14 cellular contexts compared by ENCODE assay signal in the genomic region with DNA sequence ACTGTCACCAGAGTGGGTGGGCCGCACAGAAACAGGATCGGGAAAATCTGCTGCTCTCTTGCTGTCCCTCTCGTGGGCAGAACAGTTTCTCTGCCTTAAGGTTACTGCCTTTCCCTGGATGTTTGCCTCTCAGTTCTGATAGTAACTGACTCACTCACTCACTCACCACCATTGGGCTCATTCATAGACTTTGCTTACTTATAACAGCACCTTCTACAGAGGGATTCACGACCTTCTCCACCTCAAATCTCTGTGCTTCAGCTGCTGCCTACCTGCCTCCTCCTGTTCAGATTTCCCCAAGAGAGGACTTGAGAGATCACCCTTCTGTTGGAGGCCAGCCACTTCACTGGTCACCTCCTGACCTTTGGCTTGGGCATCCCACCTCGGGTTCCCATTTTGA.
A peak's percentile ranks its signal among the peaks of the same experiment; 100 is the strongest.
DNase-seq lines count a peak whose midpoint lies in the region; ATAC-seq, FAIRE-seq and TF ChIP-seq lines count a peak whose summit lies in the region.
"Had no signal": no experiment of that assay in that cellular context is flagged by ENCODE, and none has a peak within 500 bp of the region (broad histone marks: within the 10 kb centered on the region; RNA-seq: fewer than 3 reads in every experiment).

No MANE protein-coding gene starts in this region.

- peak; percentile 10 for DNase-seq in activated CD4-positive, alpha-beta T cell treated with anti-CD3 and anti-CD28 coated beads for 36 hours
- DNase-seq in activated CD4-positive, alpha-beta T cell treated with anti-CD3 and anti-CD28 coated beads for 1 hour, result no peak
- peak; percentile 16 for DNase-seq in GM23248
- DNase-seq in astrocyte (ENCODE audit: low read depth), result no peak
- DNase-seq in neuronal stem cell (ENCODE audit: low spot score), result no peak
- no peak for DNase-seq in HuH-7 (ENCODE audit: low spot score)
- DNase-seq in NCI-H2029 treated with DMSO at 0.1 percent for 48 hours (lab: John Stamatoyannopoulos, UW), result no peak
- DNase-seq: 8988T, DMS79, KG1, NCI-H2227 treated with DMSO at 0.1 percent for 48 hours, RPMI8226 had no signal

- H3F3A ChIP-seq in GM23248 (ENCODE audit: insufficient read depth), result no peaks in the 10 kb centered on the region

- H3K4me3 ChIP-seq in GM23248, result no peak overlapping the region
- H3K4me3 ChIP-seq in astrocyte (ENCODE audit: insufficient read depth, low read depth, low read length), result no peak overlapping the region
- H3K4me3 ChIP-seq in neuronal stem cell (ENCODE audit: low read length in 2 of 2), result no peak overlapping the region

- in situ Hi-C loops in GM23248 (cut with MboI), result no loop called here

- no peak overlapping the region for H3K4me3 Mint-ChIP-seq in activated CD4-positive, alpha-beta T cell treated with anti-CD3 and anti-CD28 coated beads for 36 hours
- no peak overlapping the region for H3K4me3 Mint-ChIP-seq in astrocyte (ENCODE audit: unreplicated experiment)
- no peak overlapping the region for H3K4me3 Mint-ChIP-seq in stimulated activated memory B cell treated with anti-CD40 and anti-IgM and Interleukin-4, amounts not matched to agents 10 μg/mL and 1 μg/mL and 100 μg/mL, for 72 hours

- H3K27ac ChIP-seq in GM23248, result no peak overlapping the region
- H3K27ac ChIP-seq in astrocyte (ENCODE audit: low read depth, low read length), result no peak overlapping the region
- peak overlapping the region; percentile 67 for H3K27ac ChIP-seq in neuronal stem cell (replicated peaks; ENCODE audit: low read length)

- TF ChIP-seq CTCF in astrocyte (IDR thresholded peaks at IDR 0.05; ENCODE audit: insufficient read depth, low read depth, low read length), result no peak

- no peak overlapping the region for H2AK5ac ChIP-seq in neuronal stem cell (ENCODE audit: low read depth, low read length)

- H4K20me1 ChIP-seq in GM23248 (ENCODE audit: insufficient read depth) (no peaks in the 10 kb centered on the region), astrocyte (ENCODE audit: insufficient read depth, low read length) (no peaks in the 10 kb centered on the region)

- no peak overlapping the region for H4K8ac ChIP-seq in neuronal stem cell (ENCODE audit: low read depth, low read length)

- intact Hi-C loops in activated CD4-positive, alpha-beta T cell treated with anti-CD3 and anti-CD28 coated beads for 36 hours (cut with DNase I, micrococcal nuclease), result no loop called here

- no peak overlapping the region for H2BK15ac ChIP-seq in neuronal stem cell (ENCODE audit: low read length)

- H3K9me3 ChIP-seq in GM23248 (ENCODE audit: low read depth), result no peaks in the 10 kb centered on the region
- no peaks in the 10 kb centered on the region for H3K9me3 ChIP-seq in astrocyte (ENCODE audit: insufficient read depth, low read depth, low read length)
- no peaks in the 10 kb centered on the region for H3K9me3 ChIP-seq in neuronal stem cell (replicated peaks in 1 of 2; ENCODE audit: control insufficient read depth in 2 of 2, insufficient read depth in 1 of 2, low read depth in 1 of 2, low read length in 2 of 2)

- H3K4me1 ChIP-seq in GM23248 (ENCODE audit: insufficient read depth), result no peaks in the 10 kb centered on the region
- H3K4me1 ChIP-seq in astrocyte (ENCODE audit: insufficient read depth, low read length), result no peaks in the 10 kb centered on the region
- H3K4me1 ChIP-seq in neuronal stem cell (ENCODE audit: control insufficient read depth in 2 of 2, insufficient read depth in 1 of 2, low read depth in 1 of 2, low read length in 2 of 2), result peaks cover 20% of the 10 kb centered on the region in 2 donors

- H3K36me3 ChIP-seq in GM23248 (ENCODE audit: low read depth) (no peaks in the 10 kb centered on the region), astrocyte (ENCODE audit: insufficient read depth, low read length) (no peaks in the 10 kb centered on the region), neuronal stem cell (replicated peaks in 1 of 2; ENCODE audit: control insufficient read depth in 2 of 2, insufficient read depth in 2 of 2, low read length in 2 of 2) (no peaks in the 10 kb centered on the region)

- POLR2A ChIA-PET in activated CD4-positive, alpha-beta T cell treated with anti-CD3 and anti-CD28 coated beads for 36 hours (lab: Charles Lee), result no interaction called here

- no peak overlapping the region for H3K4ac ChIP-seq in neuronal stem cell (ENCODE audit: low read length)

- H3K23ac ChIP-seq in neuronal stem cell (ENCODE audit: low read depth, low read length, poor library complexity), result no peak overlapping the region

- H3K9me2 ChIP-seq in GM23248 (ENCODE audit: insufficient read depth), result no peaks in the 10 kb centered on the region

- peak overlapping the region; percentile 18 for H3K18ac ChIP-seq in neuronal stem cell (ENCODE audit: low read length)

- no peak overlapping the region for H3K27ac Mint-ChIP-seq in activated CD4-positive, alpha-beta T cell treated with anti-CD3 and anti-CD28 coated beads for 36 hours
- peak overlapping the region; percentile 50 for H3K27ac Mint-ChIP-seq in astrocyte (ENCODE audit: unreplicated experiment)
- H3K27ac Mint-ChIP-seq in stimulated activated memory B cell treated with anti-CD40 and anti-IgM and Interleukin-4, amounts not matched to agents 10 μg/mL and 1 μg/mL and 100 μg/mL, for 72 hours, result no peak overlapping the region
- H3K27ac Mint-ChIP-seq: CD14-positive monocyte had no signal

- peaks cover 4% of the 10 kb centered on the region for H3K4me1 Mint-ChIP-seq in activated CD4-positive, alpha-beta T cell treated with anti-CD3 and anti-CD28 coated beads for 36 hours
- peaks cover 5% of the 10 kb centered on the region for H3K4me1 Mint-ChIP-seq in astrocyte (ENCODE audit: low read depth, unreplicated experiment)
- H3K4me1 Mint-ChIP-seq in stimulated activated memory B cell treated with anti-CD40 and anti-IgM and Interleukin-4, amounts not matched to agents 10 μg/mL and 1 μg/mL and 100 μg/mL, for 72 hours, result no peaks in the 10 kb centered on the region
- H3K4me1 Mint-ChIP-seq: CD14-positive monocyte had no signal

- H3K79me1 ChIP-seq in neuronal stem cell (ENCODE audit: low read depth, low read length), result no peaks in the 10 kb centered on the region

- peak; percentile 93 for ATAC-seq in activated CD4-positive, alpha-beta T cell treated with anti-CD3 and anti-CD28 coated beads for 36 hours
- ATAC-seq in stimulated activated memory B cell treated with anti-CD40 and anti-IgM and Interleukin-4, amounts not matched to agents 10 μg/mL and 1 μg/mL and 100 μg/mL, for 72 hours, result no peak

- no peaks in the 10 kb centered on the region for H3K79me2 ChIP-seq in GM23248 (ENCODE audit: insufficient read depth)
- H3K79me2 ChIP-seq in astrocyte (ENCODE audit: insufficient read depth, low read length), result no peaks in the 10 kb centered on the region

- H3K9me3 Mint-ChIP-seq in activated CD4-positive, alpha-beta T cell treated with anti-CD3 and anti-CD28 coated beads for 36 hours (ENCODE audit: low read depth), result no peaks in the 10 kb centered on the region
- H3K9me3 Mint-ChIP-seq in astrocyte (ENCODE audit: unreplicated experiment), result no peaks in the 10 kb centered on the region
- peaks cover 4% of the 10 kb centered on the region for H3K9me3 Mint-ChIP-seq in stimulated activated memory B cell treated with anti-CD40 and anti-IgM and Interleukin-4, amounts not matched to agents 10 μg/mL and 1 μg/mL and 100 μg/mL, for 72 hours

- no peaks in the 10 kb centered on the region for H3K27me3 Mint-ChIP-seq in activated CD4-positive, alpha-beta T cell treated with anti-CD3 and anti-CD28 coated beads for 36 hours
- no peaks in the 10 kb centered on the region for H3K27me3 Mint-ChIP-seq in astrocyte (ENCODE audit: low read depth, unreplicated experiment)
- H3K27me3 Mint-ChIP-seq in stimulated activated memory B cell treated with anti-CD40 and anti-IgM and Interleukin-4, amounts not matched to agents 10 μg/mL and 1 μg/mL and 100 μg/mL, for 72 hours, result no peaks in the 10 kb centered on the region

- H3K27me3 ChIP-seq in GM23248 (replicated peaks; ENCODE audit: insufficient read depth) (no peaks in the 10 kb centered on the region), astrocyte (ENCODE audit: insufficient read depth, low read length) (peaks cover 2% of the 10 kb centered on the region), neuronal stem cell (ENCODE audit: control insufficient read depth in 3 of 3, insufficient read depth in 3 of 3, low read depth in 1 of 3, low read length in 3 of 3) (no peaks in the 10 kb centered on the region)

- WGBS in GM23248 (ENCODE audit: low coverage in 1 of 2, low lambda C conversion rate in 2 of 2, missing lambda C conversion rate in 2 of 2), 2 experiments, result 87 to 93% methylated on average over 5 of the region's 5 CpGs
- WGBS in neuronal stem cell (ENCODE audit: extremely low coverage in 2 of 2, insufficient read length in 2 of 2, insufficient replicate concordance in 1 of 2), 2 donors, result no CpG with 5 or more reads among the region's 5 CpGs

- H3K14ac ChIP-seq in neuronal stem cell (ENCODE audit: low read length), result no peak overlapping the region

- CTCF ChIA-PET in activated CD4-positive, alpha-beta T cell treated with anti-CD3 and anti-CD28 coated beads for 36 hours (lab: Charles Lee), result interaction anchor here (0.8 to 1.3 kb wide), 3 partner anchors 34 to 290 kb away, joined by 3 to 6 read pairs (median 3); no protein-coding TSS in a partner anchor

- H2BK12ac ChIP-seq in neuronal stem cell (ENCODE audit: low read length), result no peak overlapping the region

- no peaks in the 10 kb centered on the region for H3K36me3 Mint-ChIP-seq in activated CD4-positive, alpha-beta T cell treated with anti-CD3 and anti-CD28 coated beads for 36 hours (ENCODE audit: low read depth)
- no peaks in the 10 kb centered on the region for H3K36me3 Mint-ChIP-seq in astrocyte (ENCODE audit: low read depth, unreplicated experiment)
- peaks cover 4% of the 10 kb centered on the region for H3K36me3 Mint-ChIP-seq in stimulated activated memory B cell treated with anti-CD40 and anti-IgM and Interleukin-4, amounts not matched to agents 10 μg/mL and 1 μg/mL and 100 μg/mL, for 72 hours
- H3K36me3 Mint-ChIP-seq: CD14-positive monocyte had no signal

- H3K4me2 ChIP-seq in GM23248 (ENCODE audit: unreplicated experiment) (no peak overlapping the region), astrocyte (ENCODE audit: low read length) (no peak overlapping the region), neuronal stem cell (ENCODE audit: insufficient read depth, low read length, poor library complexity, severe bottlenecking) (no peak overlapping the region)

- peak overlapping the region; percentile 1 for H2BK5ac ChIP-seq in neuronal stem cell (ENCODE audit: low read length)

- no peak for FAIRE-seq in astrocyte (lab: Jason Lieb, UNC)

- H4K91ac ChIP-seq in neuronal stem cell (ENCODE audit: low read depth, low read length, poor library complexity), result no peak overlapping the region

- H2BK120ac ChIP-seq in neuronal stem cell (ENCODE audit: low read depth, low read length), result no peak overlapping the region

- H2AFZ ChIP-seq in GM23248 (no peak overlapping the region), astrocyte (ENCODE audit: low read depth, low read length) (no peak overlapping the region), neuronal stem cell (ENCODE audit: low read length) (no peak overlapping the region)

- no peak overlapping the region for H3K9ac ChIP-seq in GM23248
- no peak overlapping the region for H3K9ac ChIP-seq in astrocyte (ENCODE audit: low read length)
- H3K9ac ChIP-seq in neuronal stem cell (ENCODE audit: low read depth, low read length, poor library complexity), result no peak overlapping the region

Comparison
In these comparisons a context has a peak if more than half of its experiments do, and no peak if none do; other contexts are left out.
1. DNase-seq: peak in activated CD4-positive, alpha-beta T cell treated with anti-CD3 and anti-CD28 coated beads for 36 hours (single experiment) and GM23248 (single experiment); none in activated CD4-positive, alpha-beta T cell treated with anti-CD3 and anti-CD28 coated beads for 1 hour (single experiment), astrocyte (single experiment), neuronal stem cell (single experiment), HuH-7 (single experiment) and NCI-H2029 treated with DMSO at 0.1 percent for 48 hours (single experiment).